In the genomic region with DNA sequence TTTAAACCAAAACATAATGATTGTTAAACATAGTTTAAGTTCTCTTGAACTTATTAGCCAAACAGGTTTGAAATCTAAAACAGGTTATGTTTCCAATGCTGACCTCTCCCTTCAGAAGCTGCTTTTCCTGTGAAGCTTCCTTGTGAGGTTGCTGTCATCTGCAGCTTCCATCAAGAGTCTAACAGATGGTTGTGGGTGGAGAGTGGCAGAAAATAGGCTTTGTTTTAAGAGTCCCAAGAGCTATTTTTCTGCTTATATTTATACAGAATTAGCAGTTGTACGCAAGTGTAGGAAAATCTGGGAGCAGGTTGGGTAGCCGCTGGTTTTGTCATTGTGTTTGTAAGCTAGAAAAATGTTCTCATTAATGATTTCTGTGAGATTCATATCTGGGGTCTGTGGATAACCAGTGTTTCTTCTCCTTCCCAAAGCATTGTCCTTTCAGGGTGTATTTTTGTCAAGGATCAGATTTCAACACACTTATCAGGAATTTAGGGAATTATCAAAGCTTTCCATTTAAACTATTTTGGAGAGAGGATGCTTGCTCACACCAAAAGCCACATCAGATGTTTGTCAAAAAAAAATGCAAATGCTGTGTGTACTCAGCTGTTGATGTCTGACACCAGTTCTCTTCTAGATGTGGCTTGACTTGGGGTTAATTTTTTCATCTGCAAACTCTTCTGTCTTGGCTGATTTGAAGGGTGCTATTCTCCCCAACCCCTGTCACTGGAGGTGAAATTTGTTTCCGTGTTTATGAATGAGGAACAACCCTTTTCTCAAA, we compare ENCODE assay signal across 16 cellular contexts.
DNase-seq lines count a peak whose midpoint lies in the region.
"Had no signal": no experiment of that assay in that cellular context is flagged by ENCODE, and none has a peak within 500 bp of the region (broad histone marks: within the 10 kb centered on the region; RNA-seq: fewer than 3 reads in every experiment).

No MANE protein-coding gene starts in this region.

- DNase-seq in DMS53 (lab: John Stamatoyannopoulos, UW) (peak; percentile 7), DMS53 treated with DMSO at 0.1 percent for 48 hours (lab: John Stamatoyannopoulos, UW; ENCODE audit: unreplicated experiment) (no peak), NCI-H146 (lab: John Stamatoyannopoulos, UW) (peak; percentile 48), NCI-H526 treated with DMSO at 0.1 percent for 48 hours (lab: John Stamatoyannopoulos, UW) (peak; percentile 18), myocyte (ENCODE audit: low read depth) (peak; percentile 75), NCI-H2107 (lab: John Stamatoyannopoulos, UW) (no peak)
- DNase-seq in stimulated activated naive CD4-positive, alpha-beta T cell treated with Interleukin-2 at 50 U/mL for 16 hours (lab: John Stamatoyannopoulos, UW), result no peak
- no peak for DNase-seq in activated naive CD4-positive, alpha-beta T cell (lab: John Stamatoyannopoulos, UW)
- DNase-seq: AML-193; EL; NCI-H1092; NCI-H1436 treated with DMSO at 0.1 percent for 48 hours; NCI-H446; NK-92 treated with Interleukin-12 subunit alpha and Interleukin-12 subunit beta, amount 100 ng/mL, for 24 hours; SW 1271; T-helper 2 cell had no signal

Comparison
In these comparisons a context has a peak if more than half of its experiments do, and no peak if none do; other contexts are left out.
1. DNase-seq: peak in DMS53 (single experiment), NCI-H146 (single experiment), NCI-H526 treated with DMSO at 0.1 percent for 48 hours (single experiment) and myocyte (single experiment); none in DMS53 treated with DMSO at 0.1 percent for 48 hours (single experiment), NCI-H2107 (single experiment), stimulated activated naive CD4-positive, alpha-beta T cell treated with Interleukin-2 at 50 U/mL for 16 hours (single experiment) and activated naive CD4-positive, alpha-beta T cell (0 of 4).